In genomic region chr14:105116451-105117256, GRCh38 we compare ENCODE assay signal across 19 cellular contexts. TPM values are rescaled to one million over a fixed set of nuclear protein-coding genes. Genes with fewer than 3 reads are reported as not detected.
A peak's percentile ranks its signal among the peaks of the same experiment; 100 is the strongest.
DNase-seq lines count a peak whose midpoint lies in the region; ATAC-seq lines count a peak whose summit lies in the region.
"Had no signal": no experiment of that assay in that cellular context is flagged by ENCODE, and none has a peak within 500 bp of the region (broad histone marks: within the 10 kb centered on the region; RNA-seq: fewer than 3 reads in every experiment).

No MANE protein-coding gene starts in this region.

- no peaks in the 10 kb centered on the region for H3K27me3 ChIP-seq in right cardiac atrium (ENCODE audit: control insufficient read depth, insufficient read depth)

- DNase-seq in Right ventricle myocardium inferior (ENCODE audit: missing footprints) (peak; percentile 34), right cardiac atrium (no peak), NCI-H69 (lab: John Stamatoyannopoulos, UW) (peak; percentile 31), posterior vena cava (ENCODE audit: low spot score) (peak; percentile 56), dedifferentiated amniotic fluid mesenchymal stem cell (ENCODE audit: extremely low spot score) (no peak)
- no peak for DNase-seq in stimulated activated naive B cell treated with anti-CD40 and anti-IgM and Interleukin-4, amounts not matched to agents 10 μg/mL and 1 μg/mL and 100 μg/mL, for 72 hours
- DNase-seq: DND-41, NCI-H1092 treated with DMSO at 0.1 percent for 48 hours, NCI-H146, NCI-H2029 treated with DMSO at 0.1 percent for 48 hours, NCI-H510A had no signal

- 90% methylated on average over 12 of the region's 12 CpGs for WGBS in right cardiac atrium

- H3K9me3 Mint-ChIP-seq in stimulated activated naive B cell treated with anti-CD40 and anti-IgM and Interleukin-4, amounts not matched to agents 10 μg/mL and 1 μg/mL and 100 μg/mL, for 72 hours, result peaks cover 4 to 10% of the 10 kb centered on the region in 2 donors

- peaks cover 6% of the 10 kb centered on the region for H3K9me3 ChIP-seq in right cardiac atrium (ENCODE audit: control insufficient read depth, low read length)

- no peak overlapping the region for H3K4me3 Mint-ChIP-seq in stimulated activated naive B cell treated with anti-CD40 and anti-IgM and Interleukin-4, amounts not matched to agents 10 μg/mL and 1 μg/mL and 100 μg/mL, for 72 hours

- H3K4me3 ChIP-seq in right cardiac atrium (ENCODE audit: low read length), result no peak overlapping the region
- H3K4me3 ChIP-seq: A549 had no signal

- H3K27ac ChIP-seq in right cardiac atrium (ENCODE audit: low read length), result no peak overlapping the region
- H3K27ac ChIP-seq: A549 had no signal

- peaks cover 0 to 2% of the 10 kb centered on the region in 2 donors for H3K36me3 Mint-ChIP-seq in stimulated activated naive B cell treated with anti-CD40 and anti-IgM and Interleukin-4, amounts not matched to agents 10 μg/mL and 1 μg/mL and 100 μg/mL, for 72 hours
- H3K36me3 Mint-ChIP-seq: CD14-positive monocyte had no signal

- no peaks in the 10 kb centered on the region for H3K4me1 Mint-ChIP-seq in stimulated activated naive B cell treated with anti-CD40 and anti-IgM and Interleukin-4, amounts not matched to agents 10 μg/mL and 1 μg/mL and 100 μg/mL, for 72 hours
- H3K4me1 Mint-ChIP-seq: CD14-positive monocyte had no signal

- H3K27ac Mint-ChIP-seq in stimulated activated naive B cell treated with anti-CD40 and anti-IgM and Interleukin-4, amounts not matched to agents 10 μg/mL and 1 μg/mL and 100 μg/mL, for 72 hours, result no peak overlapping the region

- ATAC-seq in Right ventricle myocardium inferior (no peak), right cardiac atrium (no peak), GM18858 (IDR thresholded peaks at IDR 0.05; ENCODE audit: unreplicated experiment) (no peak)
- ATAC-seq in stimulated activated naive B cell treated with anti-CD40 and anti-IgM and Interleukin-4, amounts not matched to agents 10 μg/mL and 1 μg/mL and 100 μg/mL, for 72 hours (replicated peaks), result no peak
- ATAC-seq: A549, Panc1 had no signal

- H3K27me3 Mint-ChIP-seq in stimulated activated naive B cell treated with anti-CD40 and anti-IgM and Interleukin-4, amounts not matched to agents 10 μg/mL and 1 μg/mL and 100 μg/mL, for 72 hours, result peaks cover 16 to 35% of the 10 kb centered on the region in 2 donors

- no peaks in the 10 kb centered on the region for H3K4me1 ChIP-seq in right cardiac atrium (ENCODE audit: control insufficient read depth, insufficient read depth, low read length)
- H3K4me1 ChIP-seq: A549 had no signal

- intact Hi-C loops in Right ventricle myocardium inferior (cut with DNase I) (no loop called here), right cardiac atrium (cut with DNase I) (no loop called here), posterior vena cava (cut with DNase I) (no loop called here)

RNA-seq across cellular contexts. Expression of gene GPR132, which starts 51.4 kb away (rescaled TPM):
- total RNA-seq in Right ventricle myocardium inferior, result 0.89 TPM
- under 1 TPM; 0.62 to 0.80 (median 0.73) TPM for total RNA-seq in right cardiac atrium
- 0.32 TPM for polyA plus RNA-seq in right cardiac atrium
- total RNA-seq in posterior vena cava, result 1 to 10 TPM; 1.8 to 3.1 TPM
- total RNA-seq: G401, H1, LHCN-M2, SK-MEL-5 had no signal

RNA-seq across cellular contexts. Expression of gene JAG2, which starts 51.9 kb away (rescaled TPM):
- total RNA-seq in Right ventricle myocardium inferior (34.6 TPM), right cardiac atrium (10 to 100 TPM; 16.5 to 21.3 (median 17.4) TPM), posterior vena cava (10 to 100 TPM; 13.0 to 17.3 TPM)
- 17.8 TPM for polyA plus RNA-seq in right cardiac atrium
- polyA plus RNA-seq: CD14-positive monocyte had no signal

Comparison
In these comparisons a context has a peak if more than half of its experiments do, and no peak if none do; other contexts are left out.
1. DNase-seq: peak in Right ventricle myocardium inferior (single experiment), NCI-H69 (single experiment) and posterior vena cava (single experiment); none in right cardiac atrium (0 of 3), stimulated activated naive B cell treated with anti-CD40 and anti-IgM and Interleukin-4, amounts not matched to agents 10 μg/mL and 1 μg/mL and 100 μg/mL, for 72 hours (single experiment) and dedifferentiated amniotic fluid mesenchymal stem cell (single experiment).